ENCODE assay signal across 26 cellular contexts in genomic region chr2:12539306-12539705, GRCh38.
"Had no signal": no experiment of that assay in that cellular context is flagged by ENCODE, and none has a peak within 500 bp of the region (broad histone marks: within the 10 kb centered on the region; RNA-seq: fewer than 3 reads in every experiment).

No MANE protein-coding gene starts in this region.

- H3K9me3 ChIP-seq: gastrocnemius medialis, heart left ventricle, mucosa of descending colon, neutrophil, pancreas, right atrium auricular region, thyroid gland had no signal

- H3K36me3 Mint-ChIP-seq: mesothelial cell of epicardium; naive thymus-derived CD8-positive, alpha-beta T cell; stimulated activated naive B cell treated with anti-CD40 and anti-IgM and Interleukin-4, amounts not matched to agents 10 μg/mL and 1 μg/mL and 100 μg/mL, for 72 hours; type B pancreatic cell had no signal

- H3K36me3 ChIP-seq: gastrocnemius medialis, heart left ventricle, neutrophil, pancreas, right atrium auricular region, thyroid gland had no signal

- H3K9me3 Mint-ChIP-seq: endodermal cell; mesothelial cell of epicardium; naive thymus-derived CD8-positive, alpha-beta T cell; stimulated activated naive B cell treated with anti-CD40 and anti-IgM and Interleukin-4, amounts not matched to agents 10 μg/mL and 1 μg/mL and 100 μg/mL, for 72 hours; stimulated activated naive CD8-positive, alpha-beta T cell treated with anti-CD3 and anti-CD28 coated beads, Interleukin-15, Interleukin-2, amounts not matched to agents 100 ng/mL and 50 ng/mL, for 24 hours; type B pancreatic cell had no signal

- H3K4me3 ChIP-seq: dorsolateral prefrontal cortex, gastrocnemius medialis, heart left ventricle, mucosa of descending colon, pancreas, right atrium auricular region, thyroid gland had no signal

- H3K27ac ChIP-seq: dorsolateral prefrontal cortex, epithelial cell of prostate, gastrocnemius medialis, neutrophil, pancreas, thyroid gland had no signal

- H3K27me3 ChIP-seq: dorsolateral prefrontal cortex, gastrocnemius medialis, heart left ventricle, neutrophil, pancreas, right atrium auricular region, thyroid gland had no signal

- H3K27me3 Mint-ChIP-seq: naive thymus-derived CD8-positive, alpha-beta T cell; stimulated activated naive CD8-positive, alpha-beta T cell treated with anti-CD3 and anti-CD28 coated beads, Interleukin-15, Interleukin-2, amounts not matched to agents 100 ng/mL and 50 ng/mL, for 24 hours; type B pancreatic cell had no signal

- ATAC-seq: esophagus mucosa; gastrocnemius medialis; left colon; mucosa of descending colon; naive thymus-derived CD8-positive, alpha-beta T cell; pancreas; stimulated activated naive B cell treated with anti-CD40 and anti-IgM and Interleukin-4, amounts not matched to agents 10 μg/mL and 1 μg/mL and 100 μg/mL, for 72 hours had no signal

- H3K4me3 Mint-ChIP-seq: endodermal cell; mesothelial cell of epicardium; naive thymus-derived CD8-positive, alpha-beta T cell; neural crest cell; stimulated activated naive B cell treated with anti-CD40 and anti-IgM and Interleukin-4, amounts not matched to agents 10 μg/mL and 1 μg/mL and 100 μg/mL, for 72 hours; stimulated activated naive CD8-positive, alpha-beta T cell treated with anti-CD3 and anti-CD28 coated beads, Interleukin-15, Interleukin-2, amounts not matched to agents 100 ng/mL and 50 ng/mL, for 24 hours had no signal

- H3K27ac Mint-ChIP-seq: endodermal cell; mesothelial cell of epicardium; naive thymus-derived CD8-positive, alpha-beta T cell; stimulated activated naive B cell treated with anti-CD40 and anti-IgM and Interleukin-4, amounts not matched to agents 10 μg/mL and 1 μg/mL and 100 μg/mL, for 72 hours; stimulated activated naive CD8-positive, alpha-beta T cell treated with anti-CD3 and anti-CD28 coated beads, Interleukin-15, Interleukin-2, amounts not matched to agents 100 ng/mL and 50 ng/mL, for 24 hours; type B pancreatic cell had no signal

- DNase-seq: central memory CD4-positive, alpha-beta T cell; dorsolateral prefrontal cortex; effector CD8-positive, alpha-beta T cell; endodermal cell; foreskin fibroblast; gastrocnemius medialis; hippocampal formation; left colon; mesenchymal stem cell; mucosa of descending colon; naive thymus-derived CD8-positive, alpha-beta T cell; pancreas; small intestine; stimulated activated CD4-positive, alpha-beta T cell treated with anti-CD3 and anti-CD28 coated beads, Interleukin-15, amount 100 ng/mL, for 24 hours; stimulated activated CD4-positive, alpha-beta T cell treated with anti-CD3 and anti-CD28 coated beads, Interleukin-2, amount 100 ng/mL, for 48 hours; stimulated activated naive B cell treated with anti-CD40 and anti-IgM and Interleukin-4, amounts not matched to agents 10 μg/mL and 1 μg/mL and 100 μg/mL, for 72 hours had no signal

- H3K4me1 ChIP-seq: gastrocnemius medialis, pancreas had no signal
